Comparison of ENCODE assay signal across 25 cellular contexts in genomic region chr4:167359711-167360110, GRCh38.
"Had no signal": no experiment of that assay in that cellular context is flagged by ENCODE, and none has a peak within 500 bp of the region (broad histone marks: within the 10 kb centered on the region; RNA-seq: fewer than 3 reads in every experiment).

No MANE protein-coding gene starts in this region.

- H3K27me3 ChIP-seq: brain microvascular endothelial cell, cardiac muscle cell had no signal

- H3K36me3 ChIP-seq: brain microvascular endothelial cell, cardiac muscle cell, WERI-Rb-1 had no signal

- H3K9me3 Mint-ChIP-seq: activated CD8-positive, alpha-beta T cell treated with anti-CD3 and anti-CD28 coated beads for 36 hours; activated naive CD4-positive, alpha-beta T cell treated with anti-CD3 and anti-CD28 coated beads, Interleukin-2, amount 10 ng/mL, durations not matched to agents 7 days and 5 days; activated T-helper 2 cell treated with anti-CD3 and anti-CD28 coated beads, Interferon-gamma antibody, Interleukin-2, Interleukin-4, amounts not matched to agents 10 μg/mL and 5 μg/mL and 100 μg/mL, durations not matched to agents 14 hours and 24 hours and 36 hours had no signal

- H3K27ac ChIP-seq: brain microvascular endothelial cell, cardiac muscle cell, KMS-11, SK-N-MC, WERI-Rb-1 had no signal

- H3K4me3 Mint-ChIP-seq: activated CD8-positive, alpha-beta T cell treated with anti-CD3 and anti-CD28 coated beads for 36 hours; activated naive CD4-positive, alpha-beta T cell treated with anti-CD3 and anti-CD28 coated beads, Interleukin-2, amount 10 ng/mL, durations not matched to agents 7 days and 5 days; activated naive CD8-positive, alpha-beta T cell treated with anti-CD3 and anti-CD28 coated beads for 36 hours; activated T-cell treated with anti-CD3 and anti-CD28 coated beads, Interleukin-2, amount 50 U/mL, for 72 hours had no signal

- DNase-seq: activated CD4-positive, alpha-beta T cell treated with anti-CD3 and anti-CD28 coated beads for 4 hours; activated CD8-positive, alpha-beta memory T cell treated with anti-CD3 and anti-CD28 coated beads, Interleukin-2, amount 50 U/mL, for 4 hours; activated CD8-positive, alpha-beta T cell treated with anti-CD3 and anti-CD28 coated beads for 36 hours; activated gamma-delta T cell treated with Interleukin-2 at 50 U/mL for 16 hours; activated naive CD4-positive, alpha-beta T cell treated with anti-CD3 and anti-CD28 coated beads, Interleukin-2, amount 10 ng/mL, durations not matched to agents 7 days and 5 days; activated naive CD8-positive, alpha-beta T cell treated with anti-CD3 and anti-CD28 coated beads for 36 hours; activated T-cell treated with anti-CD3 and anti-CD28 coated beads, Interleukin-2, amount 50 U/mL, for 72 hours; brain microvascular endothelial cell; NCI-H1092 treated with DMSO at 0.1 percent for 48 hours; NCI-H1417 treated with DMSO at 0.1 percent for 48 hours; NCI-H1694; NCI-H2029; NCI-H2107; NCI-H2171 treated with DMSO at 0.1 percent for 48 hours; NCI-H345; NCI-H510A; NCI-H526 treated with DMSO at 0.1 percent for 48 hours; T-helper 1 cell; WERI-Rb-1 had no signal

- H3K9ac ChIP-seq: KMS-11 had no signal

- H3K4me3 ChIP-seq: cardiac muscle cell, SK-N-MC had no signal

- ATAC-seq: activated CD4-positive, CD25-positive, alpha-beta regulatory T cell treated with anti-CD3 and anti-CD28 coated beads, Interleukin-2, amount 50 U/mL, for 24 hours; activated CD8-positive, alpha-beta T cell treated with anti-CD3 and anti-CD28 coated beads for 36 hours; activated T-cell treated with anti-CD3 and anti-CD28 coated beads, Interleukin-2, amount 50 U/mL, for 72 hours; Right ventricle myocardium inferior had no signal

- H3K4me1 Mint-ChIP-seq: activated naive CD4-positive, alpha-beta T cell treated with anti-CD3 and anti-CD28 coated beads, Interleukin-2, amount 10 ng/mL, durations not matched to agents 7 days and 5 days; activated naive CD8-positive, alpha-beta T cell treated with anti-CD3 and anti-CD28 coated beads for 36 hours had no signal

- H3K36me3 Mint-ChIP-seq: activated naive CD4-positive, alpha-beta T cell treated with anti-CD3 and anti-CD28 coated beads, Interleukin-2, amount 10 ng/mL, durations not matched to agents 7 days and 5 days; activated naive CD8-positive, alpha-beta T cell treated with anti-CD3 and anti-CD28 coated beads for 36 hours had no signal

- H3K27ac Mint-ChIP-seq: activated CD8-positive, alpha-beta T cell treated with anti-CD3 and anti-CD28 coated beads for 36 hours; activated naive CD4-positive, alpha-beta T cell treated with anti-CD3 and anti-CD28 coated beads, Interleukin-2, amount 10 ng/mL, durations not matched to agents 7 days and 5 days; activated naive CD8-positive, alpha-beta T cell treated with anti-CD3 and anti-CD28 coated beads for 36 hours; activated T-cell treated with anti-CD3 and anti-CD28 coated beads, Interleukin-2, amount 50 U/mL, for 72 hours; activated T-helper 2 cell treated with anti-CD3 and anti-CD28 coated beads, Interferon-gamma antibody, Interleukin-2, Interleukin-4, amounts not matched to agents 10 μg/mL and 5 μg/mL and 100 μg/mL, durations not matched to agents 14 hours and 24 hours and 36 hours had no signal

- H3K27me3 Mint-ChIP-seq: activated CD8-positive, alpha-beta T cell treated with anti-CD3 and anti-CD28 coated beads for 36 hours; activated naive CD4-positive, alpha-beta T cell treated with anti-CD3 and anti-CD28 coated beads, Interleukin-2, amount 10 ng/mL, durations not matched to agents 7 days and 5 days; activated naive CD8-positive, alpha-beta T cell treated with anti-CD3 and anti-CD28 coated beads for 36 hours had no signal

- H3K4me2 ChIP-seq: KMS-11 had no signal
